Comparison of ENCODE assay signal across 8 cellular contexts in the genomic region with DNA sequence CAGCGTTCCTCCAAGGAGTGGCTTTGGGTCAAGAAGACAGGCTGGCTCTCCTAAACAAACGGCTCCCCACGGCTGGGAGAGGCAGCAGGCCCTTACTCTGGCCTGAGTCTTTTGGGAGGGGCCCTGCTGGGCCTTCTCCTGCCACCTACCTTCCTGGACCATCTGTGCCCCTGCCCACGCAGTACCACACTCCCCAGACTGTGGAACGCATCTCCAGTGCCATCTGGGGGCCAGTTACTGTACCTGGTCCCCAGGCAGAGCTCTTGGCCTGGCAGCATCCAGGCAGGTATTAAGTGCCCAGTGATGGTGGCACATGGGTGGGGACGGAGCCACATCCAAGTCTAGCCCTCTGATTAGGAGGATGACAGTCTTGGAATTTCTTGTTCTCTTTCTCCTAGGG. TPM values are rescaled to one million over a fixed set of nuclear protein-coding genes. Genes with fewer than 3 reads are reported as not detected.
DNase-seq lines count a peak whose midpoint lies in the region; ATAC-seq and TF ChIP-seq lines count a peak whose summit lies in the region.

No MANE protein-coding gene starts in this region.

- TF ChIP-seq CTCF in lower lobe of right lung (IDR thresholded peaks at IDR 0.05) (peak; percentile 26), upper lobe of left lung (IDR thresholded peaks at IDR 0.05) (peak in 1 of 6 experiments; percentile 7), uterus (IDR thresholded peaks at IDR 0.05) (no peak)

- 69 to 79% methylated on average over 6 of the region's 6 CpGs for WGBS in upper lobe of left lung, 2 donors

- intact Hi-C loops in lower lobe of right lung (cut with DNase I) (no loop called here), uterus (cut with DNase I; ENCODE audit: low total_unique reads) (no loop called here)

- no peak for TF ChIP-seq EP300 in upper lobe of left lung (IDR thresholded peaks at IDR 0.05)

- H3K36me3 ChIP-seq in lower lobe of right lung (peaks cover 25% of the 10 kb centered on the region), upper lobe of left lung (peaks cover 0 to 27% (median 21%) of the 10 kb centered on the region in 4 donors), uterus (no peaks in the 10 kb centered on the region)

- no peak overlapping the region for H3K27ac ChIP-seq in lower lobe of right lung
- H3K27ac ChIP-seq in upper lobe of left lung, result no peak overlapping the region
- no peak overlapping the region for H3K27ac ChIP-seq in uterus

- TF ChIP-seq POLR2A in upper lobe of left lung (IDR thresholded peaks at IDR 0.05) (no peak), uterus (IDR thresholded peaks at IDR 0.05) (no peak)

- DNase-seq in COLO668 (lab: John Stamatoyannopoulos, UW; ENCODE audit: unreplicated experiment) (peak; percentile 17), lower lobe of right lung (no peak), upper lobe of left lung (no peak), uterus (no peak), SKM-1 treated with dmso at 0.1 percent for 144 hours (lab: John Stamatoyannopoulos, UW; ENCODE audit: unreplicated experiment) (no peak)
- peak; percentile 56 to 60 for DNase-seq in activated CD4-positive, alpha-beta T cell treated with anti-CD3 and anti-CD28 coated beads, Interleukin-2, amount 50 U/mL, for 4 hours

- H3K9me3 ChIP-seq in lower lobe of right lung, result no peaks in the 10 kb centered on the region
- H3K9me3 ChIP-seq in upper lobe of left lung, result no peaks in the 10 kb centered on the region
- no peaks in the 10 kb centered on the region for H3K9me3 ChIP-seq in uterus

- no peaks in the 10 kb centered on the region for H3K4me1 ChIP-seq in lower lobe of right lung
- peaks cover 0 to 5% (median 0%) of the 10 kb centered on the region in 4 donors for H3K4me1 ChIP-seq in upper lobe of left lung
- H3K4me1 ChIP-seq in uterus, result no peaks in the 10 kb centered on the region

- H3K4me3 ChIP-seq in lower lobe of right lung, result no peak overlapping the region
- H3K4me3 ChIP-seq in upper lobe of left lung, result no peak overlapping the region
- no peak overlapping the region for H3K4me3 ChIP-seq in uterus

- ATAC-seq in HG03457 (IDR thresholded peaks at IDR 0.05; ENCODE audit: unreplicated experiment), result peak; percentile 46
- peak; percentile 6 to 21 for ATAC-seq in lower lobe of right lung
- ATAC-seq in upper lobe of left lung (ENCODE audit: low FRiP score in 2 of 2), result no peak
- no peak for ATAC-seq in HG03354 (IDR thresholded peaks at IDR 0.05; ENCODE audit: poor library complexity, severe bottlenecking, unreplicated experiment)

- no peaks in the 10 kb centered on the region for H3K27me3 ChIP-seq in lower lobe of right lung (ENCODE audit: low read depth)
- H3K27me3 ChIP-seq in upper lobe of left lung, result no peaks in the 10 kb centered on the region
- H3K27me3 ChIP-seq in uterus, result no peaks in the 10 kb centered on the region

RNA-seq across cellular contexts. Expression of a gene that starts 14.4 kb away (rescaled TPM):
- 10.6 TPM for total RNA-seq in lower lobe of right lung
- total RNA-seq in upper lobe of left lung, result 10 to 100 TPM; 10.4 to 34.2 (median 18.2) TPM
- 10 to 100 TPM in 3 of 4 donors, 1 to 10 TPM in 1; 8.7 to 31.3 (median 15.8) TPM for total RNA-seq in uterus

RNA-seq across cellular contexts. Expression of a gene that starts 14.5 kb away (rescaled TPM):
- total RNA-seq in lower lobe of right lung (19.2 TPM), upper lobe of left lung (10 to 100 TPM; 13.2 to 33.8 (median 31.6) TPM), uterus (10 to 100 TPM; 16.7 to 25.6 (median 22.4) TPM)

RNA-seq across cellular contexts. Expression of a gene that starts 16.9 kb away (rescaled TPM):
- total RNA-seq in lower lobe of right lung (29.7 TPM), upper lobe of left lung (10 to 100 TPM in 5 of 6 donors, 1 to 10 TPM in 1; 9.4 to 35.2 (median 30.5) TPM), uterus (10 to 100 TPM; 15.6 to 48.9 (median 39.0) TPM)

RNA-seq across cellular contexts. Expression of a gene that starts 28.5 kb away (rescaled TPM):
- 37.9 TPM for total RNA-seq in lower lobe of right lung
- total RNA-seq in upper lobe of left lung, result 10 to 100 TPM; 15.2 to 37.1 (median 26.6) TPM
- total RNA-seq in uterus, result 10 to 100 TPM in 3 of 4 donors, 1 to 10 TPM in 1; 8.2 to 38.8 (median 14.0) TPM

RNA-seq across cellular contexts. Expression of a gene that starts 54.1 kb away (rescaled TPM):
- total RNA-seq in lower lobe of right lung (20.3 TPM), upper lobe of left lung (10 to 100 TPM; 17.8 to 80.7 (median 23.0) TPM), uterus (10 to 100 TPM; 16.1 to 36.6 (median 25.4) TPM)

Comparison
In these comparisons a context has a peak if more than half of its experiments do, and no peak if none do; other contexts are left out.
1. DNase-seq: peak in COLO668 (single experiment) and activated CD4-positive, alpha-beta T cell treated with anti-CD3 and anti-CD28 coated beads, Interleukin-2, amount 50 U/mL, for 4 hours (2 of 2); none in lower lobe of right lung (single experiment), upper lobe of left lung (0 of 2), uterus (0 of 2) and SKM-1 treated with dmso at 0.1 percent for 144 hours (single experiment).
2. ATAC-seq: peak in HG03457 (single experiment) and lower lobe of right lung (2 of 2); none in upper lobe of left lung (0 of 2) and HG03354 (single experiment).